ENCODE assay signal across 8 cellular contexts in the genomic region with DNA sequence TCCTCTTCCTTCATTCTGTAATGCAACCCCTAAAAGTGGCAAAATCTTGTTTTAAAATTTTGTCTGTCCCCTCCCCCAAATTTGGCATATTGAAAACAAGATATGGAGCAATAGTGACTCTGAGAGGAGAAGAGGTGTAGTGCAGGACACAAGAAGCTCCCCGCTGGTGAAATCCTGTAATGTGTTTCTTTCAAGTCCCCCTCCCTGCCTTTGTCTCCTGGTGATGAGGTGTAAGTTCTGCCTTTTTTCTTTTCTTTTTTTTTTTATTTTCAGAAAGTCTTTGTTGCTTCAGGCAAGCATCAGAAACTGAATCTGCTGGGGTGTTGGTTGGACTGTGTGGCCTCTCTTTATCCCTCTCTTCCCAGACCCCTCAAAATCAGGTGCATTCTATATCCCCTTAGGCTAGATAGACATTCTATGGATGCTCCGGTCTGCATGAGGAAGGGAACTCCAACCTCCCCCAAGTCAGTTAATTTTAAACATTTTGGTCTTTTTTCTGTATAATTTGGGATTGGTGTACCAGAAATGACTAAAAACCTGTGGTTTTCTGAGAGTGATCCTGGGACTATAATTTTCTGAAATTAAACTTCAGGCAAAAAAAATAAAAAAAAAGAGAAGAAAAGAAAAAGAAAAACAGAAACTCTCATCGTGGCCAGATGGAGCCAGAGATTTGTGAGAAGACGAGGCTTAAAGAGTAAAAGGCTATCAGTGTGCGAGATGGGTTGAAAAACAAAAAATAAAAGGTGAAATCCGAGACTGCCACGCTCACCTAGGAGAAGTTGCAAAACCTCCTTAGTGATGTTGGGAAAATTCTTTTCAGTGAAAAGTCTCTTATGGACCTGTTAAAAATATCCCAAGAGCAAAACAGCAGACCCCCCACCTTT. TPM values are rescaled to one million over a fixed set of nuclear protein-coding genes. Genes with fewer than 3 reads are reported as not detected.
DNase-seq lines count a peak whose midpoint lies in the region; TF ChIP-seq lines count a peak whose summit lies in the region.

No MANE protein-coding gene starts in this region.

- H3K27me3 ChIP-seq in HUES48 (ENCODE audit: control insufficient read depth, insufficient read depth, low read length) (no peaks in the 10 kb centered on the region), vagina (no peaks in the 10 kb centered on the region)

- H3K27ac ChIP-seq in HUES48 (ENCODE audit: low read depth, low read length), result no peak overlapping the region
- H3K27ac ChIP-seq in vagina, result no peak overlapping the region

- no peak for TF ChIP-seq CTCF in vagina (IDR thresholded peaks at IDR 0.05)

- H3K36me3 ChIP-seq in HUES48 (ENCODE audit: control insufficient read depth, insufficient read depth, low read length) (no peaks in the 10 kb centered on the region), vagina (no peaks in the 10 kb centered on the region)

- peaks cover 12% of the 10 kb centered on the region for H3K4me1 ChIP-seq in HUES48 (ENCODE audit: control insufficient read depth, insufficient read depth, low read length)
- no peaks in the 10 kb centered on the region for H3K4me1 ChIP-seq in vagina

- TF ChIP-seq POLR2A in vagina (IDR thresholded peaks at IDR 0.05), result no peak

- H3K4me3 ChIP-seq in HUES48 (ENCODE audit: low read depth, low read length) (peak overlapping the region; percentile 32), vagina (no peak overlapping the region)

- H3K9me3 ChIP-seq in HUES48 (ENCODE audit: control insufficient read depth, insufficient read depth, low read length) (no peaks in the 10 kb centered on the region), vagina (no peaks in the 10 kb centered on the region)

- intact Hi-C loops in vagina (cut with DNase I), result loop anchor here (5.0 kb wide), 1 partner anchor 52 kb away; no protein-coding TSS in a partner anchor

- peak overlapping the region; percentile 41; the same call in 1 of the 2 replicates for H3K9ac ChIP-seq in HUES48 (ENCODE audit: low read depth, low read length)

- DNase-seq in CD1c-positive myeloid dendritic cell (ENCODE audit: extremely low spot score) (peak; percentile 7), SW480 (ENCODE audit: low spot score) (peak; percentile 51), iPS-NIHi11 (ENCODE audit: low spot score) (peak; percentile 65), KG1 (lab: John Stamatoyannopoulos, UW) (no peak), vagina (ENCODE audit: extremely low spot score in 2 of 2) (no peak), anterior cingulate cortex (lab: John Stamatoyannopoulos, UW) (no peak)
- no peak for DNase-seq in activated CD4-positive, alpha-beta T cell treated with anti-CD3 and anti-CD28 coated beads for 4 hours

RNA-seq across cellular contexts. Expression of a gene that starts 21.4 kb away (rescaled TPM):
- 7.9 TPM for total RNA-seq in vagina

RNA-seq across cellular contexts. Expression of a gene that starts 26.4 kb away (rescaled TPM):
- 173 TPM for total RNA-seq in vagina

RNA-seq across cellular contexts. Expression of a gene that starts 45.0 kb away (rescaled TPM):
- total RNA-seq in vagina, result not detected

RNA-seq across cellular contexts. Expression of a gene that starts 57.6 kb away (rescaled TPM):
- 1.2 TPM for total RNA-seq in vagina

Comparison
In these comparisons a context has a peak if more than half of its experiments do, and no peak if none do; other contexts are left out.
1. DNase-seq: peak in CD1c-positive myeloid dendritic cell (single experiment), SW480 (single experiment) and iPS-NIHi11 (single experiment); none in KG1 (single experiment), activated CD4-positive, alpha-beta T cell treated with anti-CD3 and anti-CD28 coated beads for 4 hours (0 of 2), vagina (0 of 2) and anterior cingulate cortex (0 of 58).